In the genomic region with DNA sequence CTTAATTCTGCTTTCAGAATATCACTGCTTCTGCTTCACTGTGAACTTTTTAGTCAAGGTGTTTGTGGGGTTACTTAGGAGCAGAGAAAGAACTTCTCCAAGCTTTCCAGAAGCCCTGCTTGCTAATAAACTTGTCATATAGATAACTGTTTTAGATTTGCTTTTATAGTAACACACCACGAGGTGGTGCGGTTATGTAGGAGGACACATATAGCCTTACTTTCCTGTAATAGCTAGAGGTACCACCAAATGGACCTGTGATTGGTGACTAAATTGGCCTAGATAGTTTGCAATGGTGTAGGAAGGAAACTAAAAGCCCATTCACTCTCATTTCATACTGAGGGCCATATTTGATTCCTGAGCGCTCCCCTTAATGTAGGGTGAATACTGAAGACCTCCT, we compare ENCODE assay signal across 2 cellular contexts.
TF ChIP-seq lines count a peak whose summit lies in the region.

No MANE protein-coding gene starts in this region.

TF ChIP-seq in GM12891, 5 proteins besides CTCF, POLR2A, EP300 and RAD21 (continued from another document):
- TF ChIP-seq PAX5 (IDR thresholded peaks at IDR 0.05; ENCODE audit: insufficient read depth, low read length, severe bottlenecking) (no peak), POLR2AphosphoS5 (IDR thresholded peaks at IDR 0.05; ENCODE audit: low read depth, low read length) (no peak), POU2F2 (IDR thresholded peaks at IDR 0.05; ENCODE audit: low read depth, low read length) (no peak), TAF1 (IDR thresholded peaks at IDR 0.05; ENCODE audit: low read depth, low read length) (no peak)

TF ChIP-seq in K562, 482 proteins besides CTCF, POLR2A, EP300 and RAD21:
- TF ChIP-seq, protein P1, sequence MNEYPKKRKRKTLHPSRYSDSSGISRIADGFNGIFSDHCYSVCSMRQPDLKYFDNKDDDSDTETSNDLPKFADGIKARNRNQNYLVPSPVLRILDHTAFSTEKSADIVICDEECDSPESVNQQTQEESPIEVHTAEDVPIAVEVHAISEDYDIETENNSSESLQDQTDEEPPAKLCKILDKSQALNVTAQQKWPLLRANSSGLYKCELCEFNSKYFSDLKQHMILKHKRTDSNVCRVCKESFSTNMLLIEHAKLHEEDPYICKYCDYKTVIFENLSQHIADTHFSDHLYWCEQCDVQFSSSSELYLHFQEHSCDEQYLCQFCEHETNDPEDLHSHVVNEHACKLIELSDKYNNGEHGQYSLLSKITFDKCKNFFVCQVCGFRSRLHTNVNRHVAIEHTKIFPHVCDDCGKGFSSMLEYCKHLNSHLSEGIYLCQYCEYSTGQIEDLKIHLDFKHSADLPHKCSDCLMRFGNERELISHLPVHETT (CRISPR knock-in tag; conservative IDR thresholded peaks at IDR 0.05 in 1 of 2, IDR thresholded peaks at IDR 0.05 in 1 of 2), result no peak
- TF ChIP-seq, protein P2, sequence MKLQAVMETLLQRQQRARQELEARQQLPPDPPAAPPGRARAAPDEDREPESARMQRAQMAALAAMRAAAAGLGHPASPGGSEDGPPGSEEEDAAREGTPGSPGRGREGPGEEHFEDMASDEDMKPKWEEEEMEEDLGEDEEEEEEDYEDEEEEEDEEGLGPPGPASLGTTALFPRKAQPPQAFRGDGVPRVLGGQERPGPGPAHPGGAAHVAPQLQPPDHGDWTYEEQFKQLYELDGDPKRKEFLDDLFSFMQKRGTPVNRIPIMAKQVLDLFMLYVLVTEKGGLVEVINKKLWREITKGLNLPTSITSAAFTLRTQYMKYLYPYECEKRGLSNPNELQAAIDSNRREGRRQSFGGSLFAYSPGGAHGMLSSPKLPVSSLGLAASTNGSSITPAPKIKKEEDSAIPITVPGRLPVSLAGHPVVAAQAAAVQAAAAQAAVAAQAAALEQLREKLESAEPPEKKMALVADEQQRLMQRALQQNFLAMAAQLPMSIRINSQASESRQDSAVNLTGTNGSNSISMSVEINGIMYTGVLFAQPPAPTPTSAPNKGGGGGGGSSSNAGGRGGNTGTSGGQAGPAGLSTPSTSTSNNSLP (IDR thresholded peaks at IDR 0.05; ENCODE audit: borderline replicate concordance, low read depth, low read length), result peak; percentile 89; the same call in 1 of the 2 replicates
- TF ChIP-seq HDAC2 (IDR thresholded peaks at IDR 0.05) (no peak), SMC3 (conservative IDR thresholded peaks at IDR 0.05; ENCODE audit: insufficient read depth, low read depth, low read length) (peak; percentile 47; the same call in 1 of the 2 replicates), CEBPG (CRISPR knock-in tag; IDR thresholded peaks at IDR 0.05) (no peak), CEBPG (tag; conservative IDR thresholded peaks at IDR 0.05 in 1 of 2, IDR thresholded peaks at IDR 0.05 in 1 of 2) (no peak), BRCA1 (IDR thresholded peaks at IDR 0.05) (no peak), BRCA1 (CRISPR knock-in tag; IDR thresholded peaks at IDR 0.05) (no peak), KLF16 (IDR thresholded peaks at IDR 0.05) (no peak), CTBP1 (IDR thresholded peaks at IDR 0.05; ENCODE audit: borderline replicate concordance) (0 out of 2 replicates have a peak, but pooled peaks have one; percentile 18), TEAD4 (IDR thresholded peaks at IDR 0.05; ENCODE audit: low read length) (no peak), TEAD4 (CRISPR knock-in tag; IDR thresholded peaks at IDR 0.05; ENCODE audit: borderline replicate concordance) (no peak), ZNF780A (CRISPR knock-in tag; IDR thresholded peaks at IDR 0.05) (no peak), JUN (IDR thresholded peaks at IDR 0.05; ENCODE audit: borderline replicate concordance, low read depth, low read length) (0 out of 2 replicates have a peak, but pooled peaks have one; percentile 18), JUN (CRISPR knock-in tag; IDR thresholded peaks at IDR 0.05; ENCODE audit: borderline replicate concordance) (no peak)
- TF ChIP-seq, protein P3, sequence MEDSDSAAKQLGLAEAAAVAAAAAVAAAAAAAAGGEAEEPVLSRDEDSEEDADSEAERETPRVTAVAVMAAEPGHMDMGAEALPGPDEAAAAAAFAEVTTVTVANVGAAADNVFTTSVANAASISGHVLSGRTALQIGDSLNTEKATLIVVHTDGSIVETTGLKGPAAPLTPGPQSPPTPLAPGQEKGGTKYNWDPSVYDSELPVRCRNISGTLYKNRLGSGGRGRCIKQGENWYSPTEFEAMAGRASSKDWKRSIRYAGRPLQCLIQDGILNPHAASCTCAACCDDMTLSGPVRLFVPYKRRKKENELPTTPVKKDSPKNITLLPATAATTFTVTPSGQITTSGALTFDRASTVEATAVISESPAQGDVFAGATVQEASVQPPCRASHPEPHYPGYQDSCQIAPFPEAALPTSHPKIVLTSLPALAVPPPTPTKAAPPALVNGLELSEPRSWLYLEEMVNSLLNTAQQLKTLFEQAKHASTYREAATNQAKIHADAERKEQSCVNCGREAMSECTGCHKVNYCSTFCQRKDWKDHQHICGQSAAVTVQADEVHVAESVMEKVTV (CRISPR knock-in tag; IDR thresholded peaks at IDR 0.05), result peak; percentile 77
- TF ChIP-seq, protein P4, sequence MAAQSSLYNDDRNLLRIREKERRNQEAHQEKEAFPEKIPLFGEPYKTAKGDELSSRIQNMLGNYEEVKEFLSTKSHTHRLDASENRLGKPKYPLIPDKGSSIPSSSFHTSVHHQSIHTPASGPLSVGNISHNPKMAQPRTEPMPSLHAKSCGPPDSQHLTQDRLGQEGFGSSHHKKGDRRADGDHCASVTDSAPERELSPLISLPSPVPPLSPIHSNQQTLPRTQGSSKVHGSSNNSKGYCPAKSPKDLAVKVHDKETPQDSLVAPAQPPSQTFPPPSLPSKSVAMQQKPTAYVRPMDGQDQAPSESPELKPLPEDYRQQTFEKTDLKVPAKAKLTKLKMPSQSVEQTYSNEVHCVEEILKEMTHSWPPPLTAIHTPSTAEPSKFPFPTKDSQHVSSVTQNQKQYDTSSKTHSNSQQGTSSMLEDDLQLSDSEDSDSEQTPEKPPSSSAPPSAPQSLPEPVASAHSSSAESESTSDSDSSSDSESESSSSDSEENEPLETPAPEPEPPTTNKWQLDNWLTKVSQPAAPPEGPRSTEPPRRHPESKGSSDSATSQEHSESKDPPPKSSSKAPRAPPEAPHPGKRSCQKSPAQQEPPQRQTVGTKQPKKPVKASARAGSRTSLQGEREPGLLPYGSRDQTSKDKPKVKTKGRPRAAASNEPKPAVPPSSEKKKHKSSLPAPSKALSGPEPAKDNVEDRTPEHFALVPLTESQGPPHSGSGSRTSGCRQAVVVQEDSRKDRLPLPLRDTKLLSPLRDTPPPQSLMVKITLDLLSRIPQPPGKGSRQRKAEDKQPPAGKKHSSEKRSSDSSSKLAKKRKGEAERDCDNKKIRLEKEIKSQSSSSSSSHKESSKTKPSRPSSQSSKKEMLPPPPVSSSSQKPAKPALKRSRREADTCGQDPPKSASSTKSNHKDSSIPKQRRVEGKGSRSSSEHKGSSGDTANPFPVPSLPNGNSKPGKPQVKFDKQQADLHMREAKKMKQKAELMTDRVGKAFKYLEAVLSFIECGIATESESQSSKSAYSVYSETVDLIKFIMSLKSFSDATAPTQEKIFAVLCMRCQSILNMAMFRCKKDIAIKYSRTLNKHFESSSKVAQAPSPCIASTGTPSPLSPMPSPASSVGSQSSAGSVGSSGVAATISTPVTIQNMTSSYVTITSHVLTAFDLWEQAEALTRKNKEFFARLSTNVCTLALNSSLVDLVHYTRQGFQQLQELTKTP (IDR thresholded peaks at IDR 0.05; ENCODE audit: low read depth in 1 of 2, partially characterized antibody in 2 of 2), result no peak
- TF ChIP-seq, protein P5, sequence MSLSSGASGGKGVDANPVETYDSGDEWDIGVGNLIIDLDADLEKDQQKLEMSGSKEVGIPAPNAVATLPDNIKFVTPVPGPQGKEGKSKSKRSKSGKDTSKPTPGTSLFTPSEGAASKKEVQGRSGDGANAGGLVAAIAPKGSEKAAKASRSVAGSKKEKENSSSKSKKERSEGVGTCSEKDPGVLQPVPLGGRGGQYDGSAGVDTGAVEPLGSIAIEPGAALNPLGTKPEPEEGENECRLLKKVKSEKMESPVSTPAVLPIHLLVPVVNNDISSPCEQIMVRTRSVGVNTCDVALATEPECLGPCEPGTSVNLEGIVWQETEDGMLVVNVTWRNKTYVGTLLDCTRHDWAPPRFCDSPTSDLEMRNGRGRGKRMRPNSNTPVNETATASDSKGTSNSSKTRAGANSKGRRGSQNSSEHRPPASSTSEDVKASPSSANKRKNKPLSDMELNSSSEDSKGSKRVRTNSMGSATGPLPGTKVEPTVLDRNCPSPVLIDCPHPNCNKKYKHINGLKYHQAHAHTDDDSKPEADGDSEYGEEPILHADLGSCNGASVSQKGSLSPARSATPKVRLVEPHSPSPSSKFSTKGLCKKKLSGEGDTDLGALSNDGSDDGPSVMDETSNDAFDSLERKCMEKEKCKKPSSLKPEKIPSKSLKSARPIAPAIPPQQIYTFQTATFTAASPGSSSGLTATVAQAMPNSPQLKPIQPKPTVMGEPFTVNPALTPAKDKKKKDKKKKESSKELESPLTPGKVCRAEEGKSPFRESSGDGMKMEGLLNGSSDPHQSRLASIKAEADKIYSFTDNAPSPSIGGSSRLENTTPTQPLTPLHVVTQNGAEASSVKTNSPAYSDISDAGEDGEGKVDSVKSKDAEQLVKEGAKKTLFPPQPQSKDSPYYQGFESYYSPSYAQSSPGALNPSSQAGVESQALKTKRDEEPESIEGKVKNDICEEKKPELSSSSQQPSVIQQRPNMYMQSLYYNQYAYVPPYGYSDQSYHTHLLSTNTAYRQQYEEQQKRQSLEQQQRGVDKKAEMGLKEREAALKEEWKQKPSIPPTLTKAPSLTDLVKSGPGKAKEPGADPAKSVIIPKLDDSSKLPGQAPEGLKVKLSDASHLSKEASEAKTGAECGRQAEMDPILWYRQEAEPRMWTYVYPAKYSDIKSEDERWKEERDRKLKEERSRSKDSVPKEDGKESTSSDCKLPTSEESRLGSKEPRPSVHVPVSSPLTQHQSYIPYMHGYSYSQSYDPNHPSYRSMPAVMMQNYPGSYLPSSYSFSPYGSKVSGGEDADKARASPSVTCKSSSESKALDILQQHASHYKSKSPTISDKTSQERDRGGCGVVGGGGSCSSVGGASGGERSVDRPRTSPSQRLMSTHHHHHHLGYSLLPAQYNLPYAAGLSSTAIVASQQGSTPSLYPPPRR (CRISPR knock-in tag; IDR thresholded peaks at IDR 0.05; ENCODE audit: borderline replicate concordance), result no peak
- TF ChIP-seq, protein P6, sequence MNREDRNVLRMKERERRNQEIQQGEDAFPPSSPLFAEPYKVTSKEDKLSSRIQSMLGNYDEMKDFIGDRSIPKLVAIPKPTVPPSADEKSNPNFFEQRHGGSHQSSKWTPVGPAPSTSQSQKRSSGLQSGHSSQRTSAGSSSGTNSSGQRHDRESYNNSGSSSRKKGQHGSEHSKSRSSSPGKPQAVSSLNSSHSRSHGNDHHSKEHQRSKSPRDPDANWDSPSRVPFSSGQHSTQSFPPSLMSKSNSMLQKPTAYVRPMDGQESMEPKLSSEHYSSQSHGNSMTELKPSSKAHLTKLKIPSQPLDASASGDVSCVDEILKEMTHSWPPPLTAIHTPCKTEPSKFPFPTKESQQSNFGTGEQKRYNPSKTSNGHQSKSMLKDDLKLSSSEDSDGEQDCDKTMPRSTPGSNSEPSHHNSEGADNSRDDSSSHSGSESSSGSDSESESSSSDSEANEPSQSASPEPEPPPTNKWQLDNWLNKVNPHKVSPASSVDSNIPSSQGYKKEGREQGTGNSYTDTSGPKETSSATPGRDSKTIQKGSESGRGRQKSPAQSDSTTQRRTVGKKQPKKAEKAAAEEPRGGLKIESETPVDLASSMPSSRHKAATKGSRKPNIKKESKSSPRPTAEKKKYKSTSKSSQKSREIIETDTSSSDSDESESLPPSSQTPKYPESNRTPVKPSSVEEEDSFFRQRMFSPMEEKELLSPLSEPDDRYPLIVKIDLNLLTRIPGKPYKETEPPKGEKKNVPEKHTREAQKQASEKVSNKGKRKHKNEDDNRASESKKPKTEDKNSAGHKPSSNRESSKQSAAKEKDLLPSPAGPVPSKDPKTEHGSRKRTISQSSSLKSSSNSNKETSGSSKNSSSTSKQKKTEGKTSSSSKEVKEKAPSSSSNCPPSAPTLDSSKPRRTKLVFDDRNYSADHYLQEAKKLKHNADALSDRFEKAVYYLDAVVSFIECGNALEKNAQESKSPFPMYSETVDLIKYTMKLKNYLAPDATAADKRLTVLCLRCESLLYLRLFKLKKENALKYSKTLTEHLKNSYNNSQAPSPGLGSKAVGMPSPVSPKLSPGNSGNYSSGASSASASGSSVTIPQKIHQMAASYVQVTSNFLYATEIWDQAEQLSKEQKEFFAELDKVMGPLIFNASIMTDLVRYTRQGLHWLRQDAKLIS (CRISPR knock-in tag; IDR thresholded peaks at IDR 0.05), result no peak
